Comparison of ENCODE assay signal across 8 cellular contexts in genomic region chr6:85678602-85679444, GRCh38. TPM values are rescaled to one million over a fixed set of nuclear protein-coding genes. Genes with fewer than 3 reads are reported as not detected.
DNase-seq lines count a peak whose midpoint lies in the region; ATAC-seq and TF ChIP-seq lines count a peak whose summit lies in the region.

No MANE protein-coding gene starts in this region.

- H3K4me2 ChIP-seq in BLaER1: peak overlapping the region; percentile 66

- peaks cover 39% of the 10 kb centered on the region for H4K20me1 ChIP-seq in BLaER1

- peak overlapping the region; percentile 81 for H3K4me3 ChIP-seq in BLaER1
- peak overlapping the region; percentile 89 for H3K4me3 ChIP-seq in coronary artery

- peak; percentile 75 for ATAC-seq in HG03457 (IDR thresholded peaks at IDR 0.05; ENCODE audit: unreplicated experiment)
- peak; percentile 94 for ATAC-seq in left lobe of liver

- no peak for TF ChIP-seq CTCF in coronary artery (IDR thresholded peaks at IDR 0.05)

- H3K27ac ChIP-seq in BLaER1: peak overlapping the region; percentile 92
- H3K27ac ChIP-seq in coronary artery: peak overlapping the region; percentile 92 to 94

- peak overlapping the region; percentile 95 for H3K9ac ChIP-seq in BLaER1

- no peaks in the 10 kb centered on the region for H3K9me3 ChIP-seq in BLaER1

- H3K36me3 ChIP-seq in BLaER1: peaks cover 9% of the 10 kb centered on the region; the same call in 1 of the 2 replicates

- peaks cover 32% of the 10 kb centered on the region for H3K4me1 ChIP-seq in BLaER1

- DNase-seq in GM19240 (ENCODE audit: insufficient read length, low spot score): peak; percentile 58
- peak; percentile 97 to 98 for DNase-seq in NCI-H524 (lab: John Stamatoyannopoulos, UW)
- DNase-seq in activated CD4-positive, alpha-beta T cell treated with anti-CD3 and anti-CD28 coated beads for 48 hours: peak; percentile 98
- DNase-seq in coronary artery (ENCODE audit: low spot score): peak; percentile 99
- peak; percentile 99 for DNase-seq in left lobe of liver (ENCODE audit: low spot score)
- peak; percentile 96 to 97 for DNase-seq in stimulated activated CD4-positive, alpha-beta T cell treated with anti-CD3 and anti-CD28 coated beads, Interleukin-2, amount 100 ng/mL, for 24 hours

- H3K27me3 ChIP-seq in BLaER1: no peaks in the 10 kb centered on the region

RNA-seq across cellular contexts. Expression of gene SYNCRIP, which starts 36.1 kb away (rescaled TPM):
- total RNA-seq in left lobe of liver: 31.0 TPM

Comparison
In these comparisons a context has a peak if more than half of its experiments do, and no peak if none do; other contexts are left out.
1. Peak in every context shown above with its lines: DNase-seq, ATAC-seq, H3K4me3 ChIP-seq and H3K27ac ChIP-seq.